16 cellular contexts compared by ENCODE assay signal in the genomic region with DNA sequence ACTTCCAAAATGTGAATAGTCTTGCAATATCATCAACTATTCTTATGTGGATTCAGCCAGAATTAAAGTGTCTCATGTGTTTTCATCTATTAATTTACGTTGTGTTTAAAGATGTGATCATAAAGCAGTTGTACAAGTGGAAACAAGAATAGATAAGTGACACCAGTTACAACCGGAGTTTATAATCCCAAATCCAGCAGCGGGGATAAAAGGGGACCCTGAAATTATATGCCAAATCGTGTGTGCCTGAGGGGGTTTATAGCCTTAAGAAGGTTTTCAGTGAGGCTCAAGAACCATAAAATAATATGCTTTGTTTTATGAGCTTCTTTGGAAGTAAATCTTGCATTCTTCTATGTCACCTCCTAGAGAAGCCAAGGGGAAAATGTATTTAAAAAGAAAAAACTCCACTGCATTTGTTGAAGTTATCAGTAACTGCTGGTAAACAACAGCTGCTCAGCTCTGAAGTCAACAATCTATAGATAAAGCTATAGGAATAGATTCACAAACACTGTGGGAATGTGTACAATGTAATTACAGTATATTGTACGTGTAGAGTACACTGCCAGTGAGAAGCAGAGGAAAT. TPM values are rescaled to one million over a fixed set of nuclear protein-coding genes. Genes with fewer than 3 reads are reported as not detected.
DNase-seq lines count a peak whose midpoint lies in the region; ATAC-seq and TF ChIP-seq lines count a peak whose summit lies in the region.
"Had no signal": no experiment of that assay in that cellular context is flagged by ENCODE, and none has a peak within 500 bp of the region (broad histone marks: within the 10 kb centered on the region; RNA-seq: fewer than 3 reads in every experiment).

No MANE protein-coding gene starts in this region.

- TSS peak; percentile 68 for BruUV-seq in Caco-2 (replicated peaks; lab: Mats Ljungman, UMichigan)

- H3K4me1 ChIP-seq in Caco-2, result peaks cover 60% of the 10 kb centered on the region
- H3K4me1 ChIP-seq in OCI-LY3 (ENCODE audit: low read length), result peaks cover 20% of the 10 kb centered on the region
- H3K4me1 ChIP-seq in esophagus squamous epithelium, result peaks cover 11 to 38% (median 14%) of the 10 kb centered on the region in 3 donors
- peaks cover 20% of the 10 kb centered on the region for H3K4me1 ChIP-seq in rectal smooth muscle tissue (ENCODE audit: control insufficient read depth, insufficient read depth, low read length)

- POLR2A ChIA-PET in Caco-2 (lab: Charles Lee), result no interaction called here

- H3K79me2 ChIP-seq in OCI-LY3 (ENCODE audit: low read length), result no peaks in the 10 kb centered on the region

- CTCF ChIA-PET in Caco-2 (lab: Charles Lee), result no interaction called here

- intact Hi-C loops in Caco-2 (cut with micrococcal nuclease; ENCODE audit: unreplicated experiment) (loop anchor here (1.0 kb wide), 1 partner anchor 59 kb away; no protein-coding TSS in a partner anchor), esophagus squamous epithelium (cut with DNase I) (no loop called here)

- H3K27me3 ChIP-seq in Caco-2 (replicated peaks; ENCODE audit: control insufficient read depth, insufficient read depth, low read length), result no peaks in the 10 kb centered on the region
- H3K27me3 ChIP-seq in OCI-LY3 (ENCODE audit: low read depth, low read length), result 0 out of 2 replicates have a peak, but pooled peaks cover 4% of the 10 kb centered on the region
- no peaks in the 10 kb centered on the region for H3K27me3 ChIP-seq in esophagus squamous epithelium
- no peaks in the 10 kb centered on the region for H3K27me3 ChIP-seq in rectal smooth muscle tissue (ENCODE audit: control insufficient read depth, insufficient read depth, low read length)
- H3K27me3 ChIP-seq: neutrophil had no signal

- H3K27ac ChIP-seq in OCI-LY3 (ENCODE audit: low read length) (no peak overlapping the region), esophagus squamous epithelium (peak overlapping the region; percentile 65 to 86 (median 76)), rectal smooth muscle tissue (ENCODE audit: low read depth, low read length) (peak overlapping the region; percentile 67)
- H3K27ac ChIP-seq: neutrophil had no signal

- H3K27ac Mint-ChIP-seq in Caco-2 (ENCODE audit: unreplicated experiment), result peak overlapping the region; percentile 77
- H3K27ac Mint-ChIP-seq: CD4-positive, CD25-positive, alpha-beta regulatory T cell had no signal

- DNase-seq in Caco-2, result no peak
- no peak for DNase-seq in esophagus squamous epithelium (lab: John Stamatoyannopoulos, UW)
- DNase-seq in G401 (ENCODE audit: low spot score), result no peak
- DNase-seq in stimulated activated CD4-positive, alpha-beta T cell treated with anti-CD3 and anti-CD28 coated beads, Interleukin-1b, Interleukin-23, amount 100 ng/mL, for 48 hours, result no peak
- DNase-seq in KBM-7, result no peak
- DNase-seq: activated CD4-positive, alpha-beta T cell treated with anti-CD3 and anti-CD28 coated beads, Interleukin-2, amount 50 U/mL, for 4 hours; cerebellar nuclear complex; GDM1; Kasumi-1; NCI-H2029; stimulated activated naive CD4-positive, alpha-beta T cell had no signal

- no peak for ATAC-seq in HG03039 (IDR thresholded peaks at IDR 0.05; ENCODE audit: unreplicated experiment)

- H3K9ac ChIP-seq in OCI-LY3 (ENCODE audit: low read length) (no peak overlapping the region), rectal smooth muscle tissue (ENCODE audit: low read length) (no peak overlapping the region)

- no peak overlapping the region for H3K4me3 ChIP-seq in Caco-2 (ENCODE audit: low read depth, low read length)
- no peak overlapping the region for H3K4me3 ChIP-seq in OCI-LY3 (ENCODE audit: low read length)
- no peak overlapping the region for H3K4me3 ChIP-seq in esophagus squamous epithelium
- no peak overlapping the region for H3K4me3 ChIP-seq in rectal smooth muscle tissue (ENCODE audit: low read length)

- TF ChIP-seq CTCF in Caco-2 (IDR thresholded peaks at IDR 0.05; ENCODE audit: insufficient read depth in 1 of 2, low read depth in 1 of 2, low read length in 1 of 2, severe bottlenecking in 1 of 2, unreplicated experiment in 1 of 2) (no peak), OCI-LY3 (IDR thresholded peaks at IDR 0.05; ENCODE audit: low read depth, low read length) (no peak), esophagus squamous epithelium (IDR thresholded peaks at IDR 0.05) (no peak)

- H3K9me3 Mint-ChIP-seq in Caco-2 (ENCODE audit: unreplicated experiment), result peaks cover 10% of the 10 kb centered on the region

- H2AFZ ChIP-seq in OCI-LY3 (ENCODE audit: low read depth, low read length), result no peak overlapping the region

- no peaks in the 10 kb centered on the region for H4K20me1 ChIP-seq in OCI-LY3 (ENCODE audit: insufficient read depth, low read length)

- H3K27me3 Mint-ChIP-seq in Caco-2 (ENCODE audit: insufficient read depth, unreplicated experiment), result no peaks in the 10 kb centered on the region

- peaks cover 9% of the 10 kb centered on the region for H3K36me3 Mint-ChIP-seq in Caco-2 (ENCODE audit: insufficient read depth, unreplicated experiment)
- H3K36me3 Mint-ChIP-seq: CD4-positive, CD25-positive, alpha-beta regulatory T cell had no signal

- TF ChIP-seq POLR2A in esophagus squamous epithelium (IDR thresholded peaks at IDR 0.05), result no peak

- peaks cover 42% of the 10 kb centered on the region for H3K4me1 Mint-ChIP-seq in Caco-2 (ENCODE audit: low read depth, unreplicated experiment)
- H3K4me1 Mint-ChIP-seq: CD4-positive, CD25-positive, alpha-beta regulatory T cell had no signal

- H3K4me2 ChIP-seq in OCI-LY3 (ENCODE audit: low read length), result peak overlapping the region; percentile 41

- H3K9me3 ChIP-seq in Caco-2, result peaks cover 24% of the 10 kb centered on the region
- H3K9me3 ChIP-seq in OCI-LY3 (ENCODE audit: insufficient read depth, low read length), result no peaks in the 10 kb centered on the region
- no peaks in the 10 kb centered on the region for H3K9me3 ChIP-seq in esophagus squamous epithelium
- H3K9me3 ChIP-seq: neutrophil had no signal

- peak overlapping the region; percentile 45 for H3K4me3 Mint-ChIP-seq in Caco-2 (ENCODE audit: unreplicated experiment)
- H3K4me3 Mint-ChIP-seq: CD4-positive, CD25-positive, alpha-beta regulatory T cell had no signal

- in situ Hi-C loops in G401 (cut with HindIII; ENCODE audit: low sequenced_read_pairs) (no loop called here), KBM-7 (cut with MboI; ENCODE audit: low pct_unique_long_range_greater_than_20kb, low sequenced_read_pairs) (no loop called here)

- no peaks in the 10 kb centered on the region for H3K36me3 ChIP-seq in Caco-2 (ENCODE audit: control insufficient read depth, insufficient read depth, low read length)
- H3K36me3 ChIP-seq in OCI-LY3 (replicated peaks; ENCODE audit: low read depth, low read length), result no peaks in the 10 kb centered on the region
- H3K36me3 ChIP-seq in esophagus squamous epithelium, result no peaks in the 10 kb centered on the region
- H3K36me3 ChIP-seq in rectal smooth muscle tissue (ENCODE audit: control insufficient read depth, insufficient read depth, low read length), result no peaks in the 10 kb centered on the region
- H3K36me3 ChIP-seq: neutrophil had no signal

- WGBS in esophagus squamous epithelium, 2 donors, result 19 to 31% methylated on average over 5 of the region's 5 CpGs

RNA-seq across cellular contexts. Expression of gene MAP3K20, which starts 25.8 kb away (rescaled TPM):
- total RNA-seq in Caco-2 (2022) (41.5 and 44.5 TPM in 2 replicates), esophagus squamous epithelium (10 to 100 TPM in 3 of 4 donors, 1 to 10 TPM in 1; 7.2 to 55.3 (median 26.3) TPM)
- total RNA-seq in G401 (2014; rRNA removed; shearing (Covaris generic)), result 2.6 and 7.2 TPM in 2 replicates
